ENCODE assay signal across 1 cellular context in the genomic region with DNA sequence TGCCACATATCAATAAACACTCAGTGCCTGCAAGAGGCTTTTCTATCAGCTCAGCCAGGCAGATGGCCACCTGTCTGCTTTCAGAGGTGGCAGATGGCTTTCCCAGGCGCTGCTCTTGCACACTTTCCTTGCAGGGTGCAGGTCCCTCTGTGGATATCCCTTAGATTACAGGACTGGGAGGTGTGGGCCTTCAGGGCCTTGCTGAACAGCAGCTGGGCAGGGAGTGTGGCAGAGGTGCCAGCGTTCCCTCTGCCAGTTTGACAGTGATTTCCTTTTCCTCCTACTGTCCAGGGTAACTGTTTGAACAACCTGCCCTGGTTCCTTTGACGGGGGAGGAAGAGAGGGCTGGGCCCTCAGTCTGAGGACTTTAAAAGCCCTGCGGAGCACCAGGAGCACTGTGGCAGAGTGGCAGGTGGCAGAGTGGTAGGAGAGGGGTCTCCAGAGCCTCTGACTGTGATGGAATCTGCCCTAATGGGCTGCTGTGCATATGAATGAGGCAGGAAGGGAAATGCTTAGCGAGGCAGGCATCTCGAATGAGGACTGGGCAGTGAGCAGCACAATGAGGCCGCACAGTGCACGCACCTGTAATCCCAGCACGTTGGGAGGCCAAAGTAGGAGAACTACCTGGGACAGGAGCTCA.
TF ChIP-seq lines count a peak whose summit lies in the region.

No MANE protein-coding gene starts in this region.

TF ChIP-seq in A549, 52 proteins besides CTCF, POLR2A, EP300 and RAD21 (continued from another document):
- TF ChIP-seq, protein P1, sequence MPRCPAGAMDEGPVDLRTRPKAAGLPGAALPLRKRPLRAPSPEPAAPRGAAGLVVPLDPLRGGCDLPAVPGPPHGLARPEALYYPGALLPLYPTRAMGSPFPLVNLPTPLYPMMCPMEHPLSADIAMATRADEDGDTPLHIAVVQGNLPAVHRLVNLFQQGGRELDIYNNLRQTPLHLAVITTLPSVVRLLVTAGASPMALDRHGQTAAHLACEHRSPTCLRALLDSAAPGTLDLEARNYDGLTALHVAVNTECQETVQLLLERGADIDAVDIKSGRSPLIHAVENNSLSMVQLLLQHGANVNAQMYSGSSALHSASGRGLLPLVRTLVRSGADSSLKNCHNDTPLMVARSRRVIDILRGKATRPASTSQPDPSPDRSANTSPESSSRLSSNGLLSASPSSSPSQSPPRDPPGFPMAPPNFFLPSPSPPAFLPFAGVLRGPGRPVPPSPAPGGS (IDR thresholded peaks at IDR 0.05), result no peak
- TF ChIP-seq RARB (CRISPR knock-in tag; IDR thresholded peaks at IDR 0.05), result no peak
- no peak for TF ChIP-seq MYC (IDR thresholded peaks at IDR 0.05; ENCODE audit: borderline replicate concordance, low read length)
- TF ChIP-seq HOXB5 (CRISPR knock-in tag; IDR thresholded peaks at IDR 0.05), result no peak
- TF ChIP-seq HOXB13 (CRISPR knock-in tag; IDR thresholded peaks at IDR 0.05; ENCODE audit: low read depth), result no peak
- no peak for TF ChIP-seq CBX8 (IDR thresholded peaks at IDR 0.05)
